7 cellular contexts compared by ENCODE assay signal in genomic region chrX:15143050-15143824, GRCh38.
A peak's percentile ranks its signal among the peaks of the same experiment; 100 is the strongest.
DNase-seq lines count a peak whose midpoint lies in the region; ATAC-seq, FAIRE-seq and TF ChIP-seq lines count a peak whose summit lies in the region.

No MANE protein-coding gene starts in this region.

- no peaks in the 10 kb centered on the region for H4K20me1 ChIP-seq in endothelial cell of umbilical vein (replicated peaks; ENCODE audit: control insufficient read depth, extremely low read depth, insufficient read depth, low read length)

- intact Hi-C loops in endothelial cell of umbilical vein (cut with micrococcal nuclease) (loop anchor here (1.0 to 5.0 kb wide), 2 partner anchors 431 to 1104 kb away; no protein-coding TSS in a partner anchor), natural killer cell (cut with micrococcal nuclease) (loop anchor here (2.0 kb wide), 1 partner anchor 1048 kb away; no protein-coding TSS in a partner anchor), thyroid gland (cut with DNase I) (no loop called here)

- H3K27ac ChIP-seq in endothelial cell of umbilical vein (ENCODE audit: insufficient read depth, low read depth, low read length) (no peak overlapping the region), thyroid gland (no peak overlapping the region)

- no peaks in the 10 kb centered on the region for H3K9me3 Mint-ChIP-seq in activated CD8-positive, alpha-beta T cell treated with anti-CD3 and anti-CD28 coated beads, Interleukin-2, amount 10 ng/mL, durations not matched to agents 7 days and 5 days (ENCODE audit: insufficient read depth)
- H3K9me3 Mint-ChIP-seq in natural killer cell = no peaks in the 10 kb centered on the region

- H3K4me1 Mint-ChIP-seq in activated CD8-positive, alpha-beta T cell treated with anti-CD3 and anti-CD28 coated beads, Interleukin-2, amount 10 ng/mL, durations not matched to agents 7 days and 5 days (ENCODE audit: low read depth) = peaks cover 21% of the 10 kb centered on the region
- H3K4me1 Mint-ChIP-seq in natural killer cell = peaks cover 0 to 12% of the 10 kb centered on the region in 2 donors

- POLR2A ChIA-PET in activated CD8-positive, alpha-beta T cell treated with anti-CD3 and anti-CD28 coated beads, Interleukin-2, amount 10 ng/mL, durations not matched to agents 7 days and 5 days (lab: Charles Lee) = interaction anchor here (0.7 to 1.9 kb wide), 3 partner anchors 15 to 60 kb away, joined by 4 read pairs; no protein-coding TSS in a partner anchor
- POLR2A ChIA-PET in endothelial cell of umbilical vein (lab: Charles Lee) = no interaction called here

- peak; percentile 29 for DNase-seq in NCI-H226
- peak; percentile 68 for DNase-seq in activated CD8-positive, alpha-beta T cell treated with anti-CD3 and anti-CD28 coated beads, Interleukin-2, amount 10 ng/mL, durations not matched to agents 7 days and 5 days
- DNase-seq in endothelial cell of umbilical vein (ENCODE audit: low read depth, low spot score) = peak; percentile 18
- no peak for DNase-seq in natural killer cell
- peak; percentile 54 to 63 for DNase-seq in thyroid gland

- H3K27ac Mint-ChIP-seq in activated CD8-positive, alpha-beta T cell treated with anti-CD3 and anti-CD28 coated beads, Interleukin-2, amount 10 ng/mL, durations not matched to agents 7 days and 5 days = peak overlapping the region; percentile 90
- no peak overlapping the region for H3K27ac Mint-ChIP-seq in natural killer cell

- H2AFZ ChIP-seq in endothelial cell of umbilical vein (ENCODE audit: low read depth, low read length) = no peak overlapping the region

- H3K36me3 ChIP-seq in endothelial cell of umbilical vein (ENCODE audit: control insufficient read depth in 2 of 2, extremely low read depth in 1 of 2, insufficient read depth in 2 of 2, low read length in 2 of 2) (no peaks in the 10 kb centered on the region), thyroid gland (no peaks in the 10 kb centered on the region)

- H3K9me1 ChIP-seq in endothelial cell of umbilical vein (replicated peaks; ENCODE audit: control insufficient read depth, extremely low read depth, insufficient read depth, low read length) = no peaks in the 10 kb centered on the region

- no peak overlapping the region for H3K9ac ChIP-seq in endothelial cell of umbilical vein (replicated peaks; ENCODE audit: extremely low read depth, insufficient read depth, low read length)

- peaks cover 0 to 5% of the 10 kb centered on the region in 2 experiments for H3K27me3 ChIP-seq in endothelial cell of umbilical vein (ENCODE audit: control insufficient read depth in 2 of 2, insufficient read depth in 2 of 2, low read length in 2 of 2)
- H3K27me3 ChIP-seq in thyroid gland = no peaks in the 10 kb centered on the region

- H3K9me3 ChIP-seq in endothelial cell of umbilical vein (replicated peaks; ENCODE audit: control insufficient read depth, insufficient read depth, low read length) = no peaks in the 10 kb centered on the region
- no peaks in the 10 kb centered on the region for H3K9me3 ChIP-seq in thyroid gland

- TF ChIP-seq CTCF in GM12873 (IDR thresholded peaks at IDR 0.05; ENCODE audit: insufficient read depth, low read depth, low read length, missing control alignments) (peak; percentile 78), endothelial cell of umbilical vein (IDR thresholded peaks at IDR 0.05; ENCODE audit: extremely low read depth in 1 of 2, insufficient read depth in 1 of 2, low read depth in 1 of 2, low read length in 2 of 2) (peak; percentile 38 to 54), natural killer cell (IDR thresholded peaks at IDR 0.05) (peak; percentile 60), thyroid gland (IDR thresholded peaks at IDR 0.05) (peak; percentile 39 to 57 (median 52))

- peak; percentile 53 for ATAC-seq in HG02571 (IDR thresholded peaks at IDR 0.05; ENCODE audit: unreplicated experiment)
- peak; percentile 85 for ATAC-seq in activated CD8-positive, alpha-beta T cell treated with anti-CD3 and anti-CD28 coated beads, Interleukin-2, amount 10 ng/mL, durations not matched to agents 7 days and 5 days
- peak; percentile 54 to 68 (median 61) for ATAC-seq in natural killer cell

- no peak for TF ChIP-seq POLR2A in endothelial cell of umbilical vein (IDR thresholded peaks at IDR 0.05; ENCODE audit: low read depth, low read length)
- TF ChIP-seq POLR2A in thyroid gland (IDR thresholded peaks at IDR 0.05) = no peak

- H3K4me1 ChIP-seq in endothelial cell of umbilical vein (ENCODE audit: control insufficient read depth, extremely low read depth, insufficient read depth, low read length) (no peaks in the 10 kb centered on the region), thyroid gland (peaks cover 0 to 5% of the 10 kb centered on the region in 2 donors)

- H3K4me3 ChIP-seq in endothelial cell of umbilical vein (replicated peaks in 1 of 3; ENCODE audit: insufficient read depth in 1 of 3, low read depth in 1 of 3, low read length in 3 of 3) = no peak overlapping the region
- H3K4me3 ChIP-seq in thyroid gland (replicated peaks in 1 of 3) = no peak overlapping the region

- H3K27me3 Mint-ChIP-seq in activated CD8-positive, alpha-beta T cell treated with anti-CD3 and anti-CD28 coated beads, Interleukin-2, amount 10 ng/mL, durations not matched to agents 7 days and 5 days (ENCODE audit: low read depth) = no peaks in the 10 kb centered on the region
- H3K27me3 Mint-ChIP-seq in natural killer cell (ENCODE audit: low read depth in 2 of 2) = no peaks in the 10 kb centered on the region

- CTCF ChIA-PET in activated CD8-positive, alpha-beta T cell treated with anti-CD3 and anti-CD28 coated beads, Interleukin-2, amount 10 ng/mL, durations not matched to agents 7 days and 5 days (lab: Charles Lee) = interaction anchor here (0.7 to 4.9 kb wide), 14 partner anchors 8 to 102 kb away, joined by 3 to 30 read pairs (median 5); no protein-coding TSS in a partner anchor
- CTCF ChIA-PET in endothelial cell of umbilical vein (lab: Charles Lee) = interaction anchor here (0.7 to 3.4 kb wide), 20 partner anchors 10 to 1104 kb away, joined by 3 to 35 read pairs (median 4); no protein-coding TSS in a partner anchor

- dilution Hi-C loops in endothelial cell of umbilical vein (cut with MboI; ENCODE audit: extremely low pct_ligation_motif_present, low sequenced_read_pairs) = no loop called here

- peak; percentile 86 for FAIRE-seq in endothelial cell of umbilical vein (lab: Jason Lieb, UNC)

- no peak overlapping the region for H3K4me2 ChIP-seq in endothelial cell of umbilical vein (ENCODE audit: insufficient read depth, low read length)

- peak overlapping the region; percentile 3 for H3K4me3 Mint-ChIP-seq in activated CD8-positive, alpha-beta T cell treated with anti-CD3 and anti-CD28 coated beads, Interleukin-2, amount 10 ng/mL, durations not matched to agents 7 days and 5 days
- no peak overlapping the region for H3K4me3 Mint-ChIP-seq in natural killer cell

- 20 to 22% methylated on average over 6 of the region's 6 CpGs for WGBS in thyroid gland, 2 donors

- H3K36me3 Mint-ChIP-seq in activated CD8-positive, alpha-beta T cell treated with anti-CD3 and anti-CD28 coated beads, Interleukin-2, amount 10 ng/mL, durations not matched to agents 7 days and 5 days (ENCODE audit: low read depth) = peaks cover 2% of the 10 kb centered on the region
- H3K36me3 Mint-ChIP-seq in natural killer cell = no peaks in the 10 kb centered on the region

- no peaks in the 10 kb centered on the region for H3K79me2 ChIP-seq in endothelial cell of umbilical vein (ENCODE audit: control insufficient read depth, insufficient read depth, low read length)

- BruUV-seq in endothelial cell of umbilical vein (replicated peaks; lab: Mats Ljungman, UMichigan) = no TSS peak

TF ChIP-seq in endothelial cell of umbilical vein, 7 proteins besides CTCF, POLR2A, EP300 and RAD21:
- TF ChIP-seq MAX (IDR thresholded peaks at IDR 0.05; ENCODE audit: insufficient read depth, insufficient read length) = no peak
- TF ChIP-seq FOS (IDR thresholded peaks at IDR 0.05; ENCODE audit: borderline replicate concordance, insufficient read depth, low read length) = no peak
- TF ChIP-seq GATA2 (IDR thresholded peaks at IDR 0.05; ENCODE audit: insufficient read depth, insufficient read length, low read depth, low read length) = no peak
- TF ChIP-seq POLR2AphosphoS5 (IDR thresholded peaks at IDR 0.05; ENCODE audit: insufficient read depth, low read depth, low read length) = no peak
- no peak for TF ChIP-seq MYC (IDR thresholded peaks at IDR 0.05; ENCODE audit: low read depth, low read length)
